8 cellular contexts compared by ENCODE assay signal in genomic region chr9:132877447-132877817, GRCh38. TPM values are rescaled to one million over a fixed set of nuclear protein-coding genes. Genes with fewer than 3 reads are reported as not detected.
DNase-seq lines count a peak whose midpoint lies in the region; ATAC-seq and TF ChIP-seq lines count a peak whose summit lies in the region.

No MANE protein-coding gene starts in this region.

- TF ChIP-seq EP300 in sigmoid colon (IDR thresholded peaks at IDR 0.05) = no peak

- no peaks in the 10 kb centered on the region for H3K9me2 ChIP-seq in SU-DHL-6 (replicated peaks; ENCODE audit: insufficient read depth, low read length)

- H3K27me3 ChIP-seq in SU-DHL-6 (ENCODE audit: low read length) = no peaks in the 10 kb centered on the region; the same call in 1 of the 2 replicates
- H3K27me3 ChIP-seq in sigmoid colon = no peaks in the 10 kb centered on the region

- no peaks in the 10 kb centered on the region for H4K20me1 ChIP-seq in SU-DHL-6 (ENCODE audit: low read depth, low read length)

- peak overlapping the region; percentile 100 for H3K4me3 ChIP-seq in SU-DHL-6 (ENCODE audit: insufficient read depth, low read length, poor library complexity, severe bottlenecking)
- H3K4me3 ChIP-seq in fibroblast of villous mesenchyme (ENCODE audit: low read depth, low read length) = peak overlapping the region; percentile 99
- H3K4me3 ChIP-seq in sigmoid colon = peak overlapping the region; percentile 78 to 85 (median 82)

- no peak for TF ChIP-seq POLR2A in sigmoid colon (IDR thresholded peaks at IDR 0.05)

- peak overlapping the region; percentile 100 for H2AFZ ChIP-seq in SU-DHL-6 (ENCODE audit: low read depth, low read length, severe bottlenecking)

- no peaks in the 10 kb centered on the region for H3K79me2 ChIP-seq in SU-DHL-6 (ENCODE audit: insufficient read depth, low read length)

- no peak overlapping the region; the same call in 1 of the 2 replicates for H3K9ac ChIP-seq in SU-DHL-6 (ENCODE audit: low read length)

- no peaks in the 10 kb centered on the region for H3K36me3 ChIP-seq in SU-DHL-6 (ENCODE audit: low read length)
- no peaks in the 10 kb centered on the region for H3K36me3 ChIP-seq in sigmoid colon

- intact Hi-C loops in sigmoid colon (cut with DNase I) = loop anchor here (5.0 kb wide), 1 partner anchor 65 kb away; the partner anchor contains the start of gene TSC1

- DNase-seq in GM13977 (ENCODE audit: low spot score) (peak; percentile 15), fibroblast of villous mesenchyme (ENCODE audit: low read depth) (no peak), sigmoid colon (no peak), GM20000 (ENCODE audit: low spot score) (no peak), NCI-H1092 treated with DMSO at 0.1 percent for 48 hours (lab: John Stamatoyannopoulos, UW) (no peak)

- peaks cover 3% of the 10 kb centered on the region; the same call in 1 of the 2 replicates for H3F3A ChIP-seq in SU-DHL-6 (ENCODE audit: insufficient read depth)

- peak overlapping the region; percentile 100 for H3K4me2 ChIP-seq in SU-DHL-6 (ENCODE audit: low read depth, low read length, poor library complexity, severe bottlenecking)

- H3K4me1 ChIP-seq in sigmoid colon = peaks cover 0 to 12% (median 2%) of the 10 kb centered on the region in 4 donors

- ATAC-seq in GM18498 (IDR thresholded peaks at IDR 0.05; ENCODE audit: unreplicated experiment) (no peak), GM21367 (IDR thresholded peaks at IDR 0.05; ENCODE audit: unreplicated experiment) (no peak)

- in situ Hi-C loops in GM13977 (cut with MboI; ENCODE audit: low pct_unique_long_range_greater_than_20kb, low sequenced_read_pairs, unreplicated experiment) = no loop called here

- TF ChIP-seq CTCF in GM13977 (IDR thresholded peaks at IDR 0.05; ENCODE audit: extremely low read depth, insufficient read depth, missing control alignments) = no peak
- TF ChIP-seq CTCF in SU-DHL-6 (IDR thresholded peaks at IDR 0.05; ENCODE audit: insufficient read depth, low read length, poor library complexity, severe bottlenecking) = no peak
- no peak for TF ChIP-seq CTCF in fibroblast of villous mesenchyme (IDR thresholded peaks at IDR 0.05; ENCODE audit: insufficient read depth, low read depth, low read length)
- TF ChIP-seq CTCF in sigmoid colon (IDR thresholded peaks at IDR 0.05) = no peak
- TF ChIP-seq CTCF in GM20000 (IDR thresholded peaks at IDR 0.05; ENCODE audit: extremely low read depth, missing control alignments) = no peak

- WGBS in sigmoid colon, 2 donors = 50 to 55% methylated on average over 14 of the region's 14 CpGs

- H3K9me3 ChIP-seq in SU-DHL-6 (ENCODE audit: insufficient read depth, low read length) = no peaks in the 10 kb centered on the region
- no peaks in the 10 kb centered on the region for H3K9me3 ChIP-seq in sigmoid colon

- H3K27ac ChIP-seq in SU-DHL-6 (ENCODE audit: low read depth, low read length) = no peak overlapping the region
- H3K27ac ChIP-seq in sigmoid colon = peak overlapping the region in 3 of 4 donors; percentile 87 to 90 (median 88)

RNA-seq across cellular contexts. Expression of gene AK8, which starts 0.7 kb away (rescaled TPM):
- total RNA-seq in fibroblast of villous mesenchyme = 0.32 TPM in 1 of 2 replicates, not detected in the other
- total RNA-seq in sigmoid colon = 1 to 10 TPM in 1 of 4 donors, under 1 TPM in 2, not detected in 1; 0.36 to 1.2 (median 0.81) TPM
- under 1 TPM in 1 of 3 donors, not detected in 2; 0.25 TPM for polyA plus RNA-seq in sigmoid colon

RNA-seq across cellular contexts. Expression of gene SPACA9, which starts 1.3 kb away (rescaled TPM):
- total RNA-seq in fibroblast of villous mesenchyme = 2.2 and 2.6 TPM in 2 replicates
- 10 to 100 TPM in 3 of 4 donors, 1 to 10 TPM in 1; 4.3 to 14.0 (median 11.7) TPM for total RNA-seq in sigmoid colon
- 1 to 10 TPM in 2 of 3 donors, under 1 TPM in 1; 0.69 to 2.1 (median 1.2) TPM for polyA plus RNA-seq in sigmoid colon
